8 cellular contexts compared by ENCODE assay signal in the genomic region with DNA sequence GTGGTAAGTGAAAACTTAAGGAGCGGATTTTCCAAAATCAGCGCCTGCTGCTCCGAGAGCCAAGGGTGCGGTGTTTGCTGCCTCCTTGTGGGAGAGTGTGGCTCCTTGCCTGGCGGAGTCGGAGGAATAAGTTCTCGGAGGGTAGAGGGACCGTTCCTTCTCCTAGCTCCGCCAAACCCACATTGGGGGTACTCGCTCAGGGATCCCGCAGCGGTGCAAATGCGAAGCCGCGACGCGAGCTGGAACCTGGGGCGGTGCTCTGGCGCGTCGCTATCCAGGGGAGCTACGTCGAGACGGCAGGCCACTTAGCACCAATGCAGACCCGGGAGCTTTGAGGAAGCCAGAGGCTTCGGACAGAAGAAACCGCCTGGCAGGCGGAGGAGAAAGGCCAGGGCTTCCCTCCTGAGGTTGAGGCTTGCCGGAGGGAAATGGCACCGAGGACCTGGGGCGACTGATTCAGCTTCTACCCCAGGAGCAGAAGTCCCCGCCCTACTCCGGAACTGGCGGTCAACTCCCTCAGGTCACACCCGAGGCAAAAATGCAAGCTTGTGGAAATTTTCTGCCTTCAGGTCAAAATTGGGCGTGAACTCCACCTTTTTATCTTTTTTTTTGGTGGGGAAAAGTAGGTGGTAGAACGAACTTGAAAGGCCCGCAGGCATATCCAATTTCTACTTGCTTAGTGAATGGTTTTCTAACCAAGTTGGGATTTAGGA. TPM values are rescaled to one million over a fixed set of nuclear protein-coding genes. Genes with fewer than 3 reads are reported as not detected.
A peak's percentile ranks its signal among the peaks of the same experiment; 100 is the strongest.
DNase-seq lines count a peak whose midpoint lies in the region; ATAC-seq and TF ChIP-seq lines count a peak whose summit lies in the region.

No MANE protein-coding gene starts in this region.

- TF ChIP-seq CTCF in parathyroid adenoma (IDR thresholded peaks at IDR 0.05) (peak; percentile 59), type B pancreatic cell (conservative IDR thresholded peaks at IDR 0.05) (peak; percentile 75)

- no peaks in the 10 kb centered on the region for H3K4me1 ChIP-seq in parathyroid adenoma

- H3K27me3 Mint-ChIP-seq in activated naive CD4-positive, alpha-beta T cell treated with anti-CD3 and anti-CD28 coated beads for 36 hours (ENCODE audit: low read depth): peaks cover 3% of the 10 kb centered on the region
- H3K27me3 Mint-ChIP-seq in type B pancreatic cell: peaks cover 13% of the 10 kb centered on the region

- H3K4me3 Mint-ChIP-seq in activated naive CD4-positive, alpha-beta T cell treated with anti-CD3 and anti-CD28 coated beads for 36 hours: peak overlapping the region; percentile 73
- H3K4me3 Mint-ChIP-seq in type B pancreatic cell: peak overlapping the region; percentile 82

- peaks cover 4% of the 10 kb centered on the region for H3K4me1 Mint-ChIP-seq in activated naive CD4-positive, alpha-beta T cell treated with anti-CD3 and anti-CD28 coated beads for 36 hours (ENCODE audit: low read depth)
- H3K4me1 Mint-ChIP-seq in type B pancreatic cell (ENCODE audit: unreplicated experiment): no peaks in the 10 kb centered on the region

- DNase-seq in D341Med (ENCODE audit: low spot score) (peak; percentile 87), RPMI8226 (peak; percentile 100), Right ventricle myocardium inferior (ENCODE audit: missing footprints) (peak; percentile 75), type B pancreatic cell (ENCODE audit: extremely low spot score, unreplicated experiment) (no peak)
- peak; percentile 64 for DNase-seq in activated naive CD4-positive, alpha-beta T cell treated with anti-CD3 and anti-CD28 coated beads for 36 hours

- no peaks in the 10 kb centered on the region for H3K36me3 ChIP-seq in parathyroid adenoma (ENCODE audit: control insufficient read depth, insufficient read depth, low read length)

- no peaks in the 10 kb centered on the region for H3K9me3 ChIP-seq in parathyroid adenoma (ENCODE audit: control insufficient read depth, low read length)

- CTCF ChIA-PET in activated naive CD4-positive, alpha-beta T cell treated with anti-CD3 and anti-CD28 coated beads for 36 hours (lab: Charles Lee): interaction anchor here (0.8 to 2.2 kb wide), 15 partner anchors 9 to 765 kb away, joined by 3 to 20 read pairs (median 4); no protein-coding TSS in a partner anchor

- no peaks in the 10 kb centered on the region for H3K36me3 Mint-ChIP-seq in activated naive CD4-positive, alpha-beta T cell treated with anti-CD3 and anti-CD28 coated beads for 36 hours (ENCODE audit: low read depth)
- H3K36me3 Mint-ChIP-seq in type B pancreatic cell: no peaks in the 10 kb centered on the region

- no peak overlapping the region for H3K9ac ChIP-seq in parathyroid adenoma

- H3K27me3 ChIP-seq in parathyroid adenoma (ENCODE audit: control insufficient read depth, insufficient read depth, low read length): no peaks in the 10 kb centered on the region

- peak overlapping the region; percentile 65 for H3K27ac ChIP-seq in parathyroid adenoma

- H2AFZ ChIP-seq in parathyroid adenoma: peak overlapping the region; percentile 88

- H3K4me3 ChIP-seq in parathyroid adenoma (ENCODE audit: low read depth, low read length): peak overlapping the region; percentile 58

- peak; percentile 70 for ATAC-seq in GM19372 (IDR thresholded peaks at IDR 0.05; ENCODE audit: low read depth, unreplicated experiment)
- peak; percentile 64 for ATAC-seq in HG03469 (IDR thresholded peaks at IDR 0.05; ENCODE audit: unreplicated experiment)
- peak; percentile 72 for ATAC-seq in Right ventricle myocardium inferior

- H3K27ac Mint-ChIP-seq in activated naive CD4-positive, alpha-beta T cell treated with anti-CD3 and anti-CD28 coated beads for 36 hours: no peak overlapping the region
- peak overlapping the region; percentile 34 for H3K27ac Mint-ChIP-seq in type B pancreatic cell

- H3K4me2 ChIP-seq in parathyroid adenoma (ENCODE audit: low read length): peak overlapping the region; percentile 79

- no peaks in the 10 kb centered on the region for H3K9me3 Mint-ChIP-seq in activated naive CD4-positive, alpha-beta T cell treated with anti-CD3 and anti-CD28 coated beads for 36 hours
- H3K9me3 Mint-ChIP-seq in type B pancreatic cell: no peaks in the 10 kb centered on the region

- intact Hi-C loops in activated naive CD4-positive, alpha-beta T cell treated with anti-CD3 and anti-CD28 coated beads for 36 hours (cut with micrococcal nuclease): loop anchor here (1.0 to 2.0 kb wide), 5 partner anchors 62 to 977 kb away; no protein-coding TSS in a partner anchor
- intact Hi-C loops in Right ventricle myocardium inferior (cut with DNase I): no loop called here

- no peaks in the 10 kb centered on the region for H3K79me2 ChIP-seq in parathyroid adenoma

RNA-seq across cellular contexts. Expression of gene DDX43, which starts 5.7 kb away (rescaled TPM):
- total RNA-seq in activated naive CD4-positive, alpha-beta T cell treated with anti-CD3 and anti-CD28 coated beads for 36 hours: not detected
- total RNA-seq in Right ventricle myocardium inferior (0.68 TPM), type B pancreatic cell (ENCODE audit: low replicate concordance) (0.17 TPM in 1 of 2 replicates, not detected in the other)

RNA-seq across cellular contexts. Expression of gene OOEP, which starts 19.3 kb away (rescaled TPM):
- total RNA-seq in activated naive CD4-positive, alpha-beta T cell treated with anti-CD3 and anti-CD28 coated beads for 36 hours: under 1 TPM in 1 of 2 experiments, not detected in 1; 0.31 TPM
- not detected for total RNA-seq in Right ventricle myocardium inferior
- total RNA-seq in type B pancreatic cell (ENCODE audit: low replicate concordance): not detected in 2 replicates

RNA-seq across cellular contexts. Expression of gene KHDC3L, which starts 26.5 kb away (rescaled TPM):
- not detected for total RNA-seq in activated naive CD4-positive, alpha-beta T cell treated with anti-CD3 and anti-CD28 coated beads for 36 hours
- total RNA-seq in Right ventricle myocardium inferior (not detected), type B pancreatic cell (ENCODE audit: low replicate concordance) (not detected in 2 replicates)

RNA-seq across cellular contexts. Expression of gene DPPA5, which starts 34.9 kb away (rescaled TPM):
- not detected for total RNA-seq in activated naive CD4-positive, alpha-beta T cell treated with anti-CD3 and anti-CD28 coated beads for 36 hours
- total RNA-seq in Right ventricle myocardium inferior: not detected
- total RNA-seq in type B pancreatic cell (ENCODE audit: low replicate concordance): not detected in 2 replicates
